Comparison of ENCODE assay signal across 28 cellular contexts in the genomic region with DNA sequence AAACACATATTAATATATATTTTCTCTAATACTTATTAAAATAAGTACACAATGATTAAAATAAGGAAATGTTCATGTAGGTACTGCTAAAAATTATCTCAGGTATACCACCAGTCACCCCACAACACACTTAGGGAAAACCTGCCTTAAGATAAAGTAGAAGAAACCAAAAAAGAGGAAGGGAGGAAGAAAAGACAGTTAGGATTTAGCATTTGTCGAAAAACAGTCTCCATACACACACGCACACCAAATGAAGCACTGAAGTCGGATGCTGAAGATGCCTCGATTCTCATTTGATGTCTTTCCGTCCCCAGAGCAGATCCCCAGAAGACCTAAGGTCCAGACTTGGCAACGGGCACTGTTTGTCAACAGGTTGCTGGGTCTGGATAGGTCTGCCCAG.
"Had no signal": no experiment of that assay in that cellular context is flagged by ENCODE, and none has a peak within 500 bp of the region (broad histone marks: within the 10 kb centered on the region; RNA-seq: fewer than 3 reads in every experiment).

No MANE protein-coding gene starts in this region.

- ATAC-seq: activated CD4-positive, CD25-positive, alpha-beta regulatory T cell treated with anti-CD3 and anti-CD28 coated beads, Interleukin-2, amount 50 U/mL, for 24 hours; activated naive CD8-positive, alpha-beta T cell treated with anti-CD3 and anti-CD28 coated beads, Interleukin-2, amount 50 U/mL, for 24 hours; activated T-cell treated with anti-CD3 and anti-CD28 coated beads, Interleukin-2, amount 50 U/mL, for 4 hours; WTC11 had no signal

- H3K27me3 Mint-ChIP-seq: activated CD4-positive, alpha-beta memory T cell treated with anti-CD3 and anti-CD28 coated beads for 36 hours; activated naive CD8-positive, alpha-beta T cell had no signal

- H3K36me3 Mint-ChIP-seq: activated CD4-positive, alpha-beta memory T cell treated with anti-CD3 and anti-CD28 coated beads for 36 hours; activated naive CD4-positive, alpha-beta T cell treated with anti-CD3 and anti-CD28 coated beads, Interleukin-2, amount 10 ng/mL, durations not matched to agents 7 days and 5 days; activated naive CD8-positive, alpha-beta T cell; brain; WTC11 had no signal

- H3K27ac Mint-ChIP-seq: activated CD4-positive, alpha-beta memory T cell treated with anti-CD3 and anti-CD28 coated beads for 36 hours; activated naive CD4-positive, alpha-beta T cell treated with anti-CD3 and anti-CD28 coated beads, Interleukin-2, amount 10 ng/mL, durations not matched to agents 7 days and 5 days; activated naive CD8-positive, alpha-beta T cell; activated naive CD8-positive, alpha-beta T cell treated with anti-CD3 and anti-CD28 coated beads, Interleukin-2, amount 50 U/mL, for 24 hours; activated T-helper 1 cell treated with anti-CD3 and anti-CD28 coated beads, Interleukin-12 subunit alpha, Interleukin-12 subunit beta, Interleukin-2, Interleukin-4 antibody, amounts not matched to agents 30 ng/mL and 10 ng/mL and 1 ng/mL, durations not matched to agents 14 hours and 24 hours and 36 hours; WTC11 had no signal

- H3K4me3 Mint-ChIP-seq: activated CD4-positive, alpha-beta memory T cell treated with anti-CD3 and anti-CD28 coated beads for 36 hours; activated naive CD4-positive, alpha-beta T cell treated with anti-CD3 and anti-CD28 coated beads, Interleukin-2, amount 10 ng/mL, durations not matched to agents 7 days and 5 days; activated naive CD8-positive, alpha-beta T cell; activated naive CD8-positive, alpha-beta T cell treated with anti-CD3 and anti-CD28 coated beads, Interleukin-2, amount 50 U/mL, for 24 hours; activated T-cell treated with anti-CD3 and anti-CD28 coated beads, Interleukin-2, amount 50 U/mL, for 4 hours; activated T-helper 1 cell treated with anti-CD3 and anti-CD28 coated beads, Interleukin-12 subunit alpha, Interleukin-12 subunit beta, Interleukin-2, Interleukin-4 antibody, amounts not matched to agents 30 ng/mL and 10 ng/mL and 1 ng/mL, durations not matched to agents 14 hours and 24 hours and 36 hours; brain; WTC11 had no signal

- H3K4me1 Mint-ChIP-seq: WTC11 had no signal

- DNase-seq: activated CD4-positive, alpha-beta memory T cell treated with anti-CD3 and anti-CD28 coated beads for 36 hours; activated CD4-positive, alpha-beta T cell treated with anti-CD3 and anti-CD28 coated beads for 4 hours; activated CD4-positive, alpha-beta T cell treated with anti-CD3 and anti-CD28 coated beads, Interleukin-2, amount 50 U/mL, for 1 hour; activated CD8-positive, alpha-beta memory T cell treated with anti-CD3 and anti-CD28 coated beads, Interleukin-2, amount 50 U/mL, for 4 hours; activated naive CD4-positive, alpha-beta T cell treated with anti-CD3 and anti-CD28 coated beads, Interleukin-2, amount 10 ng/mL, durations not matched to agents 7 days and 5 days; activated naive CD8-positive, alpha-beta T cell treated with anti-CD3 and anti-CD28 coated beads, Interleukin-2, amount 50 U/mL, for 24 hours; activated T-cell treated with anti-CD3 and anti-CD28 coated beads for 4 hours; activated T-cell treated with anti-CD3 and anti-CD28 coated beads, Interleukin-2, amount 50 U/mL, for 4 hours; anterior cingulate cortex; central memory CD4-positive, alpha-beta T cell; NCI-H1048; NCI-H1105 treated with DMSO at 0.1 percent for 48 hours; NCI-H1436; NCI-H1694; NCI-H1930; NCI-H2081 treated with DMSO at 0.1 percent for 48 hours; NCI-H345; PC-9; Right ventricle myocardium superior; SW 1271; T-helper 1 cell; T-helper 2 cell; T-helper 9 cell had no signal

- H3K27ac ChIP-seq: PC-9 had no signal

- H3K4me3 ChIP-seq: PC-9 had no signal

- H3K9me3 Mint-ChIP-seq: activated CD4-positive, alpha-beta memory T cell treated with anti-CD3 and anti-CD28 coated beads for 36 hours; activated naive CD4-positive, alpha-beta T cell treated with anti-CD3 and anti-CD28 coated beads, Interleukin-2, amount 10 ng/mL, durations not matched to agents 7 days and 5 days; activated naive CD8-positive, alpha-beta T cell treated with anti-CD3 and anti-CD28 coated beads, Interleukin-2, amount 50 U/mL, for 24 hours; activated T-cell treated with anti-CD3 and anti-CD28 coated beads, Interleukin-2, amount 50 U/mL, for 4 hours; activated T-helper 1 cell treated with anti-CD3 and anti-CD28 coated beads, Interleukin-12 subunit alpha, Interleukin-12 subunit beta, Interleukin-2, Interleukin-4 antibody, amounts not matched to agents 30 ng/mL and 10 ng/mL and 1 ng/mL, durations not matched to agents 14 hours and 24 hours and 36 hours; WTC11 had no signal
